In genomic region chr17:2174471-2175293, GRCh38 we compare ENCODE assay signal across 9 cellular contexts.
A peak's percentile ranks its signal among the peaks of the same experiment; 100 is the strongest.
DNase-seq lines count a peak whose midpoint lies in the region; ATAC-seq and TF ChIP-seq lines count a peak whose summit lies in the region.
"Had no signal": no experiment of that assay in that cellular context is flagged by ENCODE, and none has a peak within 500 bp of the region (broad histone marks: within the 10 kb centered on the region; RNA-seq: fewer than 3 reads in every experiment).

No MANE protein-coding gene starts in this region.

- peak; percentile 5 for ATAC-seq in left colon

- no peaks in the 10 kb centered on the region for H3K27me3 ChIP-seq in suprapubic skin

- no peak overlapping the region for H3K4me3 ChIP-seq in suprapubic skin

- peaks cover 3% of the 10 kb centered on the region for H3K36me3 ChIP-seq in suprapubic skin

- no peak for TF ChIP-seq CTCF in suprapubic skin (IDR thresholded peaks at IDR 0.05)

- 42% methylated on average over 24 of the region's 24 CpGs for WGBS in suprapubic skin

- peaks cover 79% of the 10 kb centered on the region for H3K4me1 ChIP-seq in suprapubic skin

- H3K9me3 ChIP-seq in suprapubic skin, result no peaks in the 10 kb centered on the region

- TF ChIP-seq EP300 in suprapubic skin (IDR thresholded peaks at IDR 0.05), result no peak

- H3K27ac ChIP-seq in suprapubic skin, result peak overlapping the region; percentile 61

- intact Hi-C loops in left colon (cut with DNase I, micrococcal nuclease), result no loop called here

- no peak for TF ChIP-seq POLR2A in suprapubic skin (IDR thresholded peaks at IDR 0.05)

- peak; percentile 92 for DNase-seq in MV-4-11 (lab: John Stamatoyannopoulos, UW)
- peak; percentile 98 for DNase-seq in brain pericyte (ENCODE audit: low read depth, low spot score)
- DNase-seq in left colon, result peak; percentile 35 to 52
- no peak for DNase-seq in suprapubic skin (ENCODE audit: low spot score in 2 of 2)
- no peak for DNase-seq in DMS 273 treated with DMSO at 0.1 percent for 48 hours (lab: John Stamatoyannopoulos, UW)
- DNase-seq in stimulated activated CD4-positive, alpha-beta T cell treated with anti-CD3 and anti-CD28 coated beads, Interleukin-4, amount 100 ng/mL, for 4 hours, result no peak
- DNase-seq in NCI-H2107 (lab: John Stamatoyannopoulos, UW), result no peak
- DNase-seq in mesenteric fat pad (ENCODE audit: low spot score), result no peak
- DNase-seq: NCI-H82 had no signal

Comparison
In these comparisons a context has a peak if more than half of its experiments do, and no peak if none do; other contexts are left out.
1. DNase-seq: peak in MV-4-11 (single experiment), brain pericyte (single experiment) and left colon (2 of 2); none in suprapubic skin (0 of 2), DMS 273 treated with DMSO at 0.1 percent for 48 hours (single experiment), stimulated activated CD4-positive, alpha-beta T cell treated with anti-CD3 and anti-CD28 coated beads, Interleukin-4, amount 100 ng/mL, for 4 hours (0 of 2), NCI-H2107 (single experiment) and mesenteric fat pad (single experiment).